3 cellular contexts compared by ENCODE assay signal in the genomic region with DNA sequence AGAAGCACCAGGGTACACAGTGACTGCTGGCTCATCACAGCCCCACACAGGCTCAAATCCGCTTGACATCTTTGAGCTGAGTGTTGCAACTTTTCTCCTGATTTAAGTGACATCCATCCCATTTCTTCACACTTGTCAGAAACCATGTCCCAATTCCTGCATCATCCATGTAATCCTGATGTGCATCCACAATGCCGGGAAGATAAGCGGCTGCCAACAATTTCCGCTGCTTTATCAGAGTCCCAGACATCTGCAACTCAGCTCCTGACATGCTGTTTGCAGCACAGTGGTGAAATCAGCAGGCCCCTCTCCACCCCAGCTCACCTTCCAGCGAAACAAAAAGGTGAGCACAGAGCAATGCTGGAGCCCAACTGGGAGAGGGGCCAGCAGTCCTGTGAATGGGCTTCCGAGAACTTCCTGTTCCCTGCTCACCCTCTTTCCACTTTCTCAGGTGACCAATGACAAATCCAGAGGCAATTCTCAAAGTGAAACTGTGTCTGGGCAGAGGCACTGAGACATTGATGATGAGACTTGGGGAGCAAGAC.
TF ChIP-seq lines count a peak whose summit lies in the region.

No MANE protein-coding gene starts in this region.

TF ChIP-seq in GM23338, 12 proteins besides CTCF, POLR2A, EP300 and RAD21:
- TF ChIP-seq JUNB (IDR thresholded peaks at IDR 0.05; ENCODE audit: unreplicated experiment), result no peak
- TF ChIP-seq POLR2AphosphoS5 (IDR thresholded peaks at IDR 0.05; ENCODE audit: low read depth), result no peak
- no peak for TF ChIP-seq ZNF331 (CRISPR knock-in tag; IDR thresholded peaks at IDR 0.05; ENCODE audit: low read depth)
- no peak for TF ChIP-seq STAT1 (IDR thresholded peaks at IDR 0.05; ENCODE audit: unreplicated experiment)

TF ChIP-seq in H1, 55 proteins besides CTCF, POLR2A, EP300 and RAD21:
- TF ChIP-seq TCF12 (IDR thresholded peaks at IDR 0.05; ENCODE audit: low read depth, low read length) (no peak), GTF2F1 (IDR thresholded peaks at IDR 0.05; ENCODE audit: borderline replicate concordance, low read depth, low read length) (no peak), TAF7 (optimal IDR thresholded peaks at IDR 0.05; ENCODE audit: borderline replicate concordance, low read depth, low read length) (no peak), TAF1 (IDR thresholded peaks at IDR 0.05; ENCODE audit: low read depth, low read length) (no peak), KDM5A (IDR thresholded peaks at IDR 0.05; ENCODE audit: low read length) (no peak)
- TF ChIP-seq, protein P1, sequence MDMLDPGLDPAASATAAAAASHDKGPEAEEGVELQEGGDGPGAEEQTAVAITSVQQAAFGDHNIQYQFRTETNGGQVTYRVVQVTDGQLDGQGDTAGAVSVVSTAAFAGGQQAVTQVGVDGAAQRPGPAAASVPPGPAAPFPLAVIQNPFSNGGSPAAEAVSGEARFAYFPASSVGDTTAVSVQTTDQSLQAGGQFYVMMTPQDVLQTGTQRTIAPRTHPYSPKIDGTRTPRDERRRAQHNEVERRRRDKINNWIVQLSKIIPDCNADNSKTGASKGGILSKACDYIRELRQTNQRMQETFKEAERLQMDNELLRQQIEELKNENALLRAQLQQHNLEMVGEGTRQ (IDR thresholded peaks at IDR 0.05; ENCODE audit: low read length), result no peak

TF ChIP-seq in neural cell, 6 proteins besides CTCF, POLR2A, EP300 and RAD21:
- TF ChIP-seq, protein P2, sequence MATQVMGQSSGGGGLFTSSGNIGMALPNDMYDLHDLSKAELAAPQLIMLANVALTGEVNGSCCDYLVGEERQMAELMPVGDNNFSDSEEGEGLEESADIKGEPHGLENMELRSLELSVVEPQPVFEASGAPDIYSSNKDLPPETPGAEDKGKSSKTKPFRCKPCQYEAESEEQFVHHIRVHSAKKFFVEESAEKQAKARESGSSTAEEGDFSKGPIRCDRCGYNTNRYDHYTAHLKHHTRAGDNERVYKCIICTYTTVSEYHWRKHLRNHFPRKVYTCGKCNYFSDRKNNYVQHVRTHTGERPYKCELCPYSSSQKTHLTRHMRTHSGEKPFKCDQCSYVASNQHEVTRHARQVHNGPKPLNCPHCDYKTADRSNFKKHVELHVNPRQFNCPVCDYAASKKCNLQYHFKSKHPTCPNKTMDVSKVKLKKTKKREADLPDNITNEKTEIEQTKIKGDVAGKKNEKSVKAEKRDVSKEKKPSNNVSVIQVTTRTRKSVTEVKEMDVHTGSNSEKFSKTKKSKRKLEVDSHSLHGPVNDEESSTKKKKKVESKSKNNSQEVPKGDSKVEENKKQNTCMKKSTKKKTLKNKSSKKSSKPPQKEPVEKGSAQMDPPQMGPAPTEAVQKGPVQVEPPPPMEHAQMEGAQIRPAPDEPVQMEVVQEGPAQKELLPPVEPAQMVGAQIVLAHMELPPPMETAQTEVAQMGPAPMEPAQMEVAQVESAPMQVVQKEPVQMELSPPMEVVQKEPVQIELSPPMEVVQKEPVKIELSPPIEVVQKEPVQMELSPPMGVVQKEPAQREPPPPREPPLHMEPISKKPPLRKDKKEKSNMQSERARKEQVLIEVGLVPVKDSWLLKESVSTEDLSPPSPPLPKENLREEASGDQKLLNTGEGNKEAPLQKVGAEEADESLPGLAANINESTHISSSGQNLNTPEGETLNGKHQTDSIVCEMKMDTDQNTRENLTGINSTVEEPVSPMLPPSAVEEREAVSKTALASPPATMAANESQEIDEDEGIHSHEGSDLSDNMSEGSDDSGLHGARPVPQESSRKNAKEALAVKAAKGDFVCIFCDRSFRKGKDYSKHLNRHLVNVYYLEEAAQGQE (IDR thresholded peaks at IDR 0.05; ENCODE audit: borderline replicate concordance), result peak; percentile 77
- TF ChIP-seq MXI1 (conservative IDR thresholded peaks at IDR 0.05; ENCODE audit: poor library complexity, severe bottlenecking), result no peak
